ENCODE assay signal across 13 cellular contexts in the genomic region with DNA sequence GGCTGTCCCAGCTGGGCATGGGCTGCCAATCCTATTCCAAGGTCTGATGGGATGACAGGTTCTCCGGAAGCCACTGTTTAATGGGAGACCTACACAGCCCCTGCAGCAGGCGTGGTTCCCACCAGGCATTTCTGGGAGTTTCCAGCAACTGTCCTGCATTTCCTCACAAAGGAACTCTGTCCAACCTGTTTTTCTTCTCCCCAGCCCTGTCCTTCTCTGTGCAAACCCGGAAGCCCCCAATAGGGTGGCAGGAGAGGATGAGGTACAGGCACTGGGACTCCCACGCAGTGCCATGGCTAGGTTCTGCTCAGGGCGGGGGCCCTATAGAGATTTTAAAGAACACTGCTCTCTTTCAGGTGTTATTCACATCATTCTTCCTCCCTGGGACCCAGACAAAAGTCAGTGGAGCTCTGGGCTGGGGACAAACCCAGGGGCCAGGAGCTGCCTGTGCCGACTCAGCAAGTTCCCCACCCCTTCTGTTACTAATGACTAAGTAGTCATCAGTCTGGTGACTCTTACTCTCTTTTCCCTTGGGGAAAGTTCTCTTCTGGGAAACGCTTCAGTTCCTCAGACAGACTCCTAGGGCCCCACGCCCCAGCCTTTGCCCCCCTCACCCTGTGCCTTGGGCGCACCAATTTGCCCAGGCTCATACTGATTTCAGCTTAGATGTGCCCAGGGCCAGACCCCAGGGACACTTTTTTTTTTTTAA.
A peak's percentile ranks its signal among the peaks of the same experiment; 100 is the strongest.
DNase-seq lines count a peak whose midpoint lies in the region; ATAC-seq and TF ChIP-seq lines count a peak whose summit lies in the region.
"Had no signal": no experiment of that assay in that cellular context is flagged by ENCODE, and none has a peak within 500 bp of the region (broad histone marks: within the 10 kb centered on the region; RNA-seq: fewer than 3 reads in every experiment).

No MANE protein-coding gene starts in this region.

- H3K9me3 ChIP-seq in MG63, result no peaks in the 10 kb centered on the region
- H3K9me3 ChIP-seq: tibial nerve had no signal

- no peak overlapping the region for H3K4me3 Mint-ChIP-seq in activated CD4-positive, alpha-beta T cell treated with anti-CD3 and anti-CD28 coated beads for 36 hours
- peak overlapping the region; percentile 11 for H3K4me3 Mint-ChIP-seq in stimulated activated memory B cell treated with anti-CD40 and anti-IgM and Interleukin-4, amounts not matched to agents 10 μg/mL and 1 μg/mL and 100 μg/mL, for 72 hours
- H3K4me3 Mint-ChIP-seq: central memory CD8-positive, alpha-beta T cell; neural crest cell had no signal

- no peaks in the 10 kb centered on the region for H3K36me3 ChIP-seq in MG63
- H3K36me3 ChIP-seq: tibial nerve had no signal

- intact Hi-C loops in activated CD4-positive, alpha-beta T cell treated with anti-CD3 and anti-CD28 coated beads for 36 hours (cut with DNase I, micrococcal nuclease), result no loop called here
- intact Hi-C loops in left ventricle myocardium superior (cut with micrococcal nuclease), result no loop called here

- H3K27me3 ChIP-seq in MG63, result no peaks in the 10 kb centered on the region
- H3K27me3 ChIP-seq: tibial nerve had no signal

- H3K4me1 Mint-ChIP-seq in activated CD4-positive, alpha-beta T cell treated with anti-CD3 and anti-CD28 coated beads for 36 hours, result peaks cover 10% of the 10 kb centered on the region
- H3K4me1 Mint-ChIP-seq in stimulated activated memory B cell treated with anti-CD40 and anti-IgM and Interleukin-4, amounts not matched to agents 10 μg/mL and 1 μg/mL and 100 μg/mL, for 72 hours, result peaks cover 35% of the 10 kb centered on the region
- H3K4me1 Mint-ChIP-seq: central memory CD8-positive, alpha-beta T cell had no signal

- H3K27ac Mint-ChIP-seq in activated CD4-positive, alpha-beta T cell treated with anti-CD3 and anti-CD28 coated beads for 36 hours, result no peak overlapping the region
- H3K27ac Mint-ChIP-seq in stimulated activated memory B cell treated with anti-CD40 and anti-IgM and Interleukin-4, amounts not matched to agents 10 μg/mL and 1 μg/mL and 100 μg/mL, for 72 hours, result peak overlapping the region; percentile 7

- H3K4me3 ChIP-seq in MG63, result no peak overlapping the region
- H3K4me3 ChIP-seq in fibroblast of mammary gland (ENCODE audit: control insufficient read depth, low read depth, low read length), result no peak overlapping the region
- H3K4me3 ChIP-seq: tibial nerve had no signal

- H3K9me3 Mint-ChIP-seq in activated CD4-positive, alpha-beta T cell treated with anti-CD3 and anti-CD28 coated beads for 36 hours (ENCODE audit: low read depth), result no peaks in the 10 kb centered on the region
- H3K9me3 Mint-ChIP-seq in stimulated activated memory B cell treated with anti-CD40 and anti-IgM and Interleukin-4, amounts not matched to agents 10 μg/mL and 1 μg/mL and 100 μg/mL, for 72 hours, result no peaks in the 10 kb centered on the region
- H3K9me3 Mint-ChIP-seq: central memory CD8-positive, alpha-beta T cell had no signal

- CTCF ChIA-PET in activated CD4-positive, alpha-beta T cell treated with anti-CD3 and anti-CD28 coated beads for 36 hours (lab: Charles Lee), result no interaction called here

- TF ChIP-seq CTCF in fibroblast of mammary gland (conservative IDR thresholded peaks at IDR 0.05; ENCODE audit: control insufficient read depth, insufficient read depth, low read depth, low read length), result no peak

- DNase-seq in activated CD4-positive, alpha-beta T cell treated with anti-CD3 and anti-CD28 coated beads for 36 hours, result peak; percentile 21
- no peak for DNase-seq in activated CD4-positive, alpha-beta T cell treated with anti-CD3 and anti-CD28 coated beads, Interleukin-2, amount 50 U/mL, for 1 hour
- peak; percentile 8 for DNase-seq in MG63
- DNase-seq in fibroblast of mammary gland (ENCODE audit: low read depth), result peak; percentile 79
- DNase-seq in DMS79 treated with DMSO at 0.1 percent for 48 hours (lab: John Stamatoyannopoulos, UW), result no peak
- DNase-seq in left ventricle myocardium superior, result no peak
- DNase-seq in NCI-H446 treated with DMSO at 0.1 percent for 48 hours (lab: John Stamatoyannopoulos, UW), result no peak
- DNase-seq: activated T-cell treated with anti-CD3 and anti-CD28 coated beads for 4 hours, NCI-H524 had no signal

- no peaks in the 10 kb centered on the region for H3K36me3 Mint-ChIP-seq in activated CD4-positive, alpha-beta T cell treated with anti-CD3 and anti-CD28 coated beads for 36 hours (ENCODE audit: low read depth)
- no peaks in the 10 kb centered on the region for H3K36me3 Mint-ChIP-seq in stimulated activated memory B cell treated with anti-CD40 and anti-IgM and Interleukin-4, amounts not matched to agents 10 μg/mL and 1 μg/mL and 100 μg/mL, for 72 hours

- no peak for ATAC-seq in activated CD4-positive, alpha-beta T cell treated with anti-CD3 and anti-CD28 coated beads for 36 hours
- ATAC-seq in stimulated activated memory B cell treated with anti-CD40 and anti-IgM and Interleukin-4, amounts not matched to agents 10 μg/mL and 1 μg/mL and 100 μg/mL, for 72 hours, result peak; percentile 86
- no peak for ATAC-seq in left ventricle myocardium superior

- POLR2A ChIA-PET in activated CD4-positive, alpha-beta T cell treated with anti-CD3 and anti-CD28 coated beads for 36 hours (lab: Charles Lee), result no interaction called here

- H3K27me3 Mint-ChIP-seq in activated CD4-positive, alpha-beta T cell treated with anti-CD3 and anti-CD28 coated beads for 36 hours, result no peaks in the 10 kb centered on the region
- no peaks in the 10 kb centered on the region for H3K27me3 Mint-ChIP-seq in stimulated activated memory B cell treated with anti-CD40 and anti-IgM and Interleukin-4, amounts not matched to agents 10 μg/mL and 1 μg/mL and 100 μg/mL, for 72 hours
- H3K27me3 Mint-ChIP-seq: central memory CD8-positive, alpha-beta T cell had no signal

Comparison
In these comparisons a context has a peak if more than half of its experiments do, and no peak if none do; other contexts are left out.
1. DNase-seq: peak in activated CD4-positive, alpha-beta T cell treated with anti-CD3 and anti-CD28 coated beads for 36 hours (single experiment), MG63 (single experiment) and fibroblast of mammary gland (single experiment); none in activated CD4-positive, alpha-beta T cell treated with anti-CD3 and anti-CD28 coated beads, Interleukin-2, amount 50 U/mL, for 1 hour (single experiment), DMS79 treated with DMSO at 0.1 percent for 48 hours (single experiment), left ventricle myocardium superior (single experiment) and NCI-H446 treated with DMSO at 0.1 percent for 48 hours (single experiment).